ENCODE assay signal across 1 cellular context in genomic region chr2:105653313-105653712, GRCh38.
A peak's percentile ranks its signal among the peaks of the same experiment; 100 is the strongest.
TF ChIP-seq lines count a peak whose summit lies in the region.

No MANE protein-coding gene starts in this region.

TF ChIP-seq in K562, 482 proteins besides CTCF, POLR2A, EP300 and RAD21 (continued from another document):
- TF ChIP-seq ELK3 (CRISPR knock-in tag; IDR thresholded peaks at IDR 0.05): no peak
- TF ChIP-seq JUND (IDR thresholded peaks at IDR 0.05; ENCODE audit: borderline replicate concordance, low read depth, low read length): peak; percentile 12; the same call in 1 of the 2 replicates
- peak; percentile 52; the same call in 2 of the 3 replicates for TF ChIP-seq JUND (tag; IDR thresholded peaks at IDR 0.05; ENCODE audit: borderline replicate concordance, low read depth, low read length)
- TF ChIP-seq SMARCE1 (IDR thresholded peaks at IDR 0.05): peak; percentile 56; the same call in 1 of the 2 replicates
- TF ChIP-seq TAL1 (IDR thresholded peaks at IDR 0.05): peak; percentile 76
- TF ChIP-seq TCF3 (CRISPR knock-in tag; IDR thresholded peaks at IDR 0.05): peak; percentile 59
- TF ChIP-seq, protein P1, sequence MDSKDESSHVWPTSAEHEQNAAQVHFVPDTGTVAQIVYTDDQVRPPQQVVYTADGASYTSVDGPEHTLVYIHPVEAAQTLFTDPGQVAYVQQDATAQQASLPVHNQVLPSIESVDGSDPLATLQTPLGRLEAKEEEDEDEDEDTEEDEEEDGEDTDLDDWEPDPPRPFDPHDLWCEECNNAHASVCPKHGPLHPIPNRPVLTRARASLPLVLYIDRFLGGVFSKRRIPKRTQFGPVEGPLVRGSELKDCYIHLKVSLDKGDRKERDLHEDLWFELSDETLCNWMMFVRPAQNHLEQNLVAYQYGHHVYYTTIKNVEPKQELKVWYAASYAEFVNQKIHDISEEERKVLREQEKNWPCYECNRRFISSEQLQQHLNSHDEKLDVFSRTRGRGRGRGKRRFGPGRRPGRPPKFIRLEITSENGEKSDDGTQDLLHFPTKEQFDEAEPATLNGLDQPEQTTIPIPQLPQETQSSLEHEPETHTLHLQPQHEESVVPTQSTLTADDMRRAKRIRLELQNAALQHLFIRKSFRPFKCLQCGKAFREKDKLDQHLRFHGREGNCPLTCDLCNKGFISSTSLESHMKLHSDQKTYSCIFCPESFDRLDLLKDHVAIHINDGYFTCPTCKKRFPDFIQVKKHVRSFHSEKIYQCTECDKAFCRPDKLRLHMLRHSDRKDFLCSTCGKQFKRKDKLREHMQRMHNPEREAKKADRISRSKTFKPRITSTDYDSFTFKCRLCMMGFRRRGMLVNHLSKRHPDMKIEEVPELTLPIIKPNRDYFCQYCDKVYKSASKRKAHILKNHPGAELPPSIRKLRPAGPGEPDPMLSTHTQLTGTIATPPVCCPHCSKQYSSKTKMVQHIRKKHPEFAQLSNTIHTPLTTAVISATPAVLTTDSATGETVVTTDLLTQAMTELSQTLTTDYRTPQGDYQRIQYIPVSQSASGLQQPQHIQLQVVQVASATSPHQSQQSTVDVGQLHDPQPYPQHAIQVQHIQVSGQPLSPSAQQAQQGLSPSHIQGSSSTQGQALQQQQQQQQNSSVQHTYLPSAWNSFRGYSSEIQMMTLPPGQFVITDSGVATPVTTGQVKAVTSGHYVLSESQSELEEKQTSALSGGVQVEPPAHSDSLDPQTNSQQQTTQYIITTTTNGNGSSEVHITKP (IDR thresholded peaks at IDR 0.05; ENCODE audit: partially characterized antibody): peak; percentile 77
- TF ChIP-seq FOSL1 (tag; conservative IDR thresholded peaks at IDR 0.05): peak; percentile 47
- no peak for TF ChIP-seq ZNF140 (CRISPR knock-in tag; IDR thresholded peaks at IDR 0.05)
- TF ChIP-seq TRIM24 (IDR thresholded peaks at IDR 0.05): 0 out of 4 replicates have a peak, but pooled peaks of 1 of the 2 experiments have one; percentile 25
- peak; percentile 70 for TF ChIP-seq KLF16 (IDR thresholded peaks at IDR 0.05)
- peak; percentile 52; the same call in 1 of the 2 replicates for TF ChIP-seq CTBP1 (IDR thresholded peaks at IDR 0.05; ENCODE audit: borderline replicate concordance)
- TF ChIP-seq GATA2 (CRISPR knock-in tag; IDR thresholded peaks at IDR 0.05): 0 out of 2 replicates have a peak, but pooled peaks have one; percentile 14
- peak; percentile 72 for TF ChIP-seq DPF2 (IDR thresholded peaks at IDR 0.05)
- peak; percentile 75; the same call in 1 of the 2 replicates for TF ChIP-seq TEAD4 (IDR thresholded peaks at IDR 0.05; ENCODE audit: low read length)
- TF ChIP-seq TEAD4 (CRISPR knock-in tag; IDR thresholded peaks at IDR 0.05; ENCODE audit: borderline replicate concordance): no peak
- TF ChIP-seq TARDBP (IDR thresholded peaks at IDR 0.05): no peak
- TF ChIP-seq SMARCA4 (IDR thresholded peaks at IDR 0.05): peak; percentile 69; the same call in 1 of the 2 replicates
- TF ChIP-seq NELFE (IDR thresholded peaks at IDR 0.05; ENCODE audit: insufficient read depth, insufficient read length): no peak
- TF ChIP-seq, protein P2, sequence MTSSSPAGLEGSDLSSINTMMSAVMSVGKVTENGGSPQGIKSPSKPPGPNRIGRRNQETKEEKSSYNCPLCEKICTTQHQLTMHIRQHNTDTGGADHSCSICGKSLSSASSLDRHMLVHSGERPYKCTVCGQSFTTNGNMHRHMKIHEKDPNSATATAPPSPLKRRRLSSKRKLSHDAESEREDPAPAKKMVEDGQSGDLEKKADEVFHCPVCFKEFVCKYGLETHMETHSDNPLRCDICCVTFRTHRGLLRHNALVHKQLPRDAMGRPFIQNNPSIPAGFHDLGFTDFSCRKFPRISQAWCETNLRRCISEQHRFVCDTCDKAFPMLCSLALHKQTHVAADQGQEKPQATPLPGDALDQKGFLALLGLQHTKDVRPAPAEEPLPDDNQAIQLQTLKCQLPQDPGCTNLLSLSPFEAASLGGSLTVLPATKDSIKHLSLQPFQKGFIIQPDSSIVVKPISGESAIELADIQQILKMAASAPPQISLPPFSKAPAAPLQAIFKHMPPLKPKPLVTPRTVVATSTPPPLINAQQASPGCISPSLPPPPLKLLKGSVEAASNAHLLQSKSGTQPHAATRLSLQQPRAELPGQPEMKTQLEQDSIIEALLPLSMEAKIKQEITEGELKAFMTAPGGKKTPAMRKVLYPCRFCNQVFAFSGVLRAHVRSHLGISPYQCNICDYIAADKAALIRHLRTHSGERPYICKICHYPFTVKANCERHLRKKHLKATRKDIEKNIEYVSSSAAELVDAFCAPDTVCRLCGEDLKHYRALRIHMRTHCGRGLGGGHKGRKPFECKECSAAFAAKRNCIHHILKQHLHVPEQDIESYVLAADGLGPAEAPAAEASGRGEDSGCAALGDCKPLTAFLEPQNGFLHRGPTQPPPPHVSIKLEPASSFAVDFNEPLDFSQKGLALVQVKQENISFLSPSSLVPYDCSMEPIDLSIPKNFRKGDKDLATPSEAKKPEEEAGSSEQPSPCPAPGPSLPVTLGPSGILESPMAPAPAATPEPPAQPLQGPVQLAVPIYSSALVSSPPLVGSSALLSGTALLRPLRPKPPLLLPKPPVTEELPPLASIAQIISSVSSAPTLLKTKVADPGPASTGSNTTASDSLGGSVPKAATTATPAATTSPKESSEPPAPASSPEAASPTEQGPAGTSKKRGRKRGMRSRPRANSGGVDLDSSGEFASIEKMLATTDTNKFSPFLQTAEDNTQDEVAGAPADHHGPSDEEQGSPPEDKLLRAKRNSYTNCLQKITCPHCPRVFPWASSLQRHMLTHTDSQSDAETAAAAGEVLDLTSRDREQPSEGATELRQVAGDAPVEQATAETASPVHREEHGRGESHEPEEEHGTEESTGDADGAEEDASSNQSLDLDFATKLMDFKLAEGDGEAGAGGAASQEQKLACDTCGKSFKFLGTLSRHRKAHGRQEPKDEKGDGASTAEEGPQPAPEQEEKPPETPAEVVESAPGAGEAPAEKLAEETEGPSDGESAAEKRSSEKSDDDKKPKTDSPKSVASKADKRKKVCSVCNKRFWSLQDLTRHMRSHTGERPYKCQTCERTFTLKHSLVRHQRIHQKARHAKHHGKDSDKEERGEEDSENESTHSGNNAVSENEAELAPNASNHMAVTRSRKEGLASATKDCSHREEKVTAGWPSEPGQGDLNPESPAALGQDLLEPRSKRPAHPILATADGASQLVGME (CRISPR knock-in tag; IDR thresholded peaks at IDR 0.05): no peak
- peak; percentile 69; the same call in 1 of the 2 replicates for TF ChIP-seq ESRRA (IDR thresholded peaks at IDR 0.05; ENCODE audit: borderline replicate concordance, low read depth)
- peak; percentile 89 for TF ChIP-seq SOX6 (IDR thresholded peaks at IDR 0.05)
- peak; percentile 45 for TF ChIP-seq CCNT2 (IDR thresholded peaks at IDR 0.05; ENCODE audit: borderline replicate concordance, extremely low read depth, insufficient read length, low read depth, low read length)
- TF ChIP-seq MTA2 (IDR thresholded peaks at IDR 0.05; ENCODE audit: low read depth): peak; percentile 64
- TF ChIP-seq CBFA2T2 (conservative IDR thresholded peaks at IDR 0.05): peak; percentile 59
- no peak for TF ChIP-seq ZNF143 (CRISPR knock-in tag; IDR thresholded peaks at IDR 0.05)
- TF ChIP-seq PTTG1 (tag; IDR thresholded peaks at IDR 0.05; ENCODE audit: low read depth): no peak
- no peak for TF ChIP-seq ZNF23 (CRISPR knock-in tag; IDR thresholded peaks at IDR 0.05)
- TF ChIP-seq RCOR1 (IDR thresholded peaks at IDR 0.05; ENCODE audit: borderline replicate concordance in 1 of 2, low read depth in 2 of 2, low read length in 2 of 2): peak in 1 of 2 experiments; percentile 92; a peak in 2 of 4 replicates
- TF ChIP-seq ZNF232 (CRISPR knock-in tag; IDR thresholded peaks at IDR 0.05): no peak
